Comparison of ENCODE assay signal across 1 cellular context in the genomic region with DNA sequence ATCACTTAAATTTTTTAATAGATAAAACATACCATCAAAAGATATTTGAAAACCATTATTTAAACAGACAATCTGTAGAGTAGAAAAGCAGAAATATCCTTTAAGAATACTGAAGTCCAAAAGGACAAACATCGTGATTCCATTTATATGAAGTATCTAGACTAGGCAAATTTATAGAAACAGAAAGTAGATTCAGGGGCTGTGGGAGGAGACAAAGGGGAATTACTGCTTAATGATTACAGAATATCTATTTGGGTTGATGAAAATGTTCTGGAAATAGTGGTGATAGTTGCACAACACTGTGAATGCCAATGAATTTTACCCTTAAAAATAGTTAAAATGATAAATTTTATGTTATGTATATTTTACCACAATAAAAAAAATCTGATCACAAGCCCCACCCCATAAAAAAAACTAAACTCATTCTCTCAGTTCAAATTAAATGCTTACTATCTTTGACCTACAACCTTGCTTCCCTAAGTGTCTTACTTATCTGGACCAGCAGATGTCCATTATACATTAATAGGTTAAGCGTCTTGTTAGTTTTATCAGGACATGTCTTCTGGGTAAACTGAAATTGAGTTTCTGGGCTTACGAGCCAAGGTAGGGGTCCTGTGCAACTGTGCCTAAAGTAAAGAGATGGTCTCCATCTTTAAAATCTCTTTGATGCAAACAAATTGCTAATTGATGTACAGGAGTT.
TF ChIP-seq lines count a peak whose summit lies in the region.

No MANE protein-coding gene starts in this region.

TF ChIP-seq in IMR-90, 13 proteins besides CTCF, POLR2A, EP300 and RAD21:
- TF ChIP-seq RFX5 (IDR thresholded peaks at IDR 0.05; ENCODE audit: low read depth, low read length) (no peak), CEBPB (IDR thresholded peaks at IDR 0.05; ENCODE audit: low read depth, low read length) (peak; percentile 25; the same call in 1 of the 2 replicates)
